Comparison of ENCODE assay signal across 25 cellular contexts in the genomic region with DNA sequence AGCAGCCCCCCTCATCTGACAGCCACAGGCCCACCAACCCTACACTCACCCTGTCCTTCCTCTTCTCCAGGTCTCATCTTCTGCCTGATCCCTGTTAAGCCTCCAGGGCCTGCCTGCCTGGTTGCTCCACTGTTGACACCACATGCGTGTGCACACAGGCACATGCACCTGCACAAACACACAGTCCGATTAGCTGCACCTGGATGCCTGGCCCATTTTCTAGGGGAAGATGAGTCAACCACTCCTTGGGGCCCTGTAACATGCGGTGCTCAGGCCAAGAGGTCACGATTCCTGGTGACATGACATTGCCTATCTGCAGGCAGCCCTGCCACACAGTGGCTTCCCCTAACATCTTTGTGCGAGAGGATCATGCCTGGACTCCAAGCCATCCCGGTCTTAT.
"Had no signal": no experiment of that assay in that cellular context is flagged by ENCODE, and none has a peak within 500 bp of the region (broad histone marks: within the 10 kb centered on the region; RNA-seq: fewer than 3 reads in every experiment).

No MANE protein-coding gene starts in this region.

- H3K4me1 Mint-ChIP-seq: activated naive CD8-positive, alpha-beta T cell treated with anti-CD3 and anti-CD28 coated beads, Interleukin-2, amount 10 ng/mL, durations not matched to agents 7 days and 5 days; central memory CD8-positive, alpha-beta T cell; natural killer cell had no signal

- H3K4me3 ChIP-seq: breast epithelium, colonic mucosa, dorsolateral prefrontal cortex, gastroesophageal sphincter, ovary, prostate gland, spleen, thoracic aorta, upper lobe of left lung had no signal

- ATAC-seq: gastroesophageal sphincter, left ventricle myocardium superior, natural killer cell, WTC11 had no signal

- H3K36me3 ChIP-seq: breast epithelium, colonic mucosa, gastroesophageal sphincter, ovary, prostate gland, spleen, thoracic aorta, upper lobe of left lung had no signal

- H3K36me3 Mint-ChIP-seq: activated naive CD8-positive, alpha-beta T cell treated with anti-CD3 and anti-CD28 coated beads, Interleukin-2, amount 10 ng/mL, durations not matched to agents 7 days and 5 days; mesothelial cell of epicardium; natural killer cell; WTC11 had no signal

- DNase-seq: activated CD4-positive, alpha-beta T cell treated with anti-CD3 and anti-CD28 coated beads, Interleukin-2, amount 50 U/mL, for 4 hours; activated naive CD4-positive, alpha-beta T cell treated with Interleukin-2 at 50 U/mL for 16 hours; activated naive CD8-positive, alpha-beta T cell treated with anti-CD3 and anti-CD28 coated beads, Interleukin-2, amount 10 ng/mL, durations not matched to agents 7 days and 5 days; activated T-cell treated with anti-CD3 and anti-CD28 coated beads, Interleukin-2, amount 50 U/mL, for 48 hours; amniotic stem cell; colonic mucosa; dorsolateral prefrontal cortex; head of caudate nucleus; hypothalamus; left ventricle myocardium superior; mammary epithelial cell; natural killer cell; ovary; spleen; stimulated activated CD4-positive, alpha-beta T cell treated with anti-CD3 and anti-CD28 coated beads, Interleukin-4, amount 100 ng/mL, for 24 hours; stimulated activated naive CD4-positive, alpha-beta T cell treated with Interleukin-2 at 50 U/mL for 16 hours; T-helper 9 cell; upper lobe of left lung had no signal

- H3K9me3 Mint-ChIP-seq: activated naive CD8-positive, alpha-beta T cell treated with anti-CD3 and anti-CD28 coated beads, Interleukin-2, amount 10 ng/mL, durations not matched to agents 7 days and 5 days; central memory CD8-positive, alpha-beta T cell; natural killer cell; WTC11 had no signal

- H3K27ac ChIP-seq: breast epithelium, colonic mucosa, dorsolateral prefrontal cortex, gastroesophageal sphincter, ovary, prostate gland, spleen, thoracic aorta, upper lobe of left lung had no signal

- H3K27me3 ChIP-seq: colonic mucosa, gastroesophageal sphincter, ovary, upper lobe of left lung had no signal

- H3K4me3 Mint-ChIP-seq: activated naive CD8-positive, alpha-beta T cell treated with anti-CD3 and anti-CD28 coated beads, Interleukin-2, amount 10 ng/mL, durations not matched to agents 7 days and 5 days; central memory CD8-positive, alpha-beta T cell; mesothelial cell of epicardium; natural killer cell; WTC11 had no signal

- H3K27ac Mint-ChIP-seq: activated naive CD8-positive, alpha-beta T cell treated with anti-CD3 and anti-CD28 coated beads, Interleukin-2, amount 10 ng/mL, durations not matched to agents 7 days and 5 days; mesothelial cell of epicardium; natural killer cell; WTC11 had no signal

- H3K9me3 ChIP-seq: breast epithelium, colonic mucosa, gastroesophageal sphincter, ovary, prostate gland, spleen, thoracic aorta, upper lobe of left lung had no signal

- H3K27me3 Mint-ChIP-seq: activated naive CD8-positive, alpha-beta T cell treated with anti-CD3 and anti-CD28 coated beads, Interleukin-2, amount 10 ng/mL, durations not matched to agents 7 days and 5 days had no signal
